In genomic region chr4:52804-53479, GRCh38 we compare ENCODE assay signal across 8 cellular contexts. TPM values are rescaled to one million over a fixed set of nuclear protein-coding genes. Genes with fewer than 3 reads are reported as not detected.
DNase-seq lines count a peak whose midpoint lies in the region; ATAC-seq and TF ChIP-seq lines count a peak whose summit lies in the region.
"Not testable (repeated sequence)": the region's sequence is repeated elsewhere in the genome, so short reads cannot be mapped to it uniquely, and the experiment has no call there.

ZNF595 (plus strand) TSS chr4:53321; CDS start chr4:53489, 168 bp downstream.

- H3K27ac ChIP-seq in GM23338 (ENCODE audit: low read depth); colonic mucosa: not testable (repeated sequence)

- peak; percentile 96 for ATAC-seq in GM23338
- ATAC-seq in left cardiac atrium: peak; percentile 96 to 99
- peak; percentile 86 to 93 (median 91) for ATAC-seq in natural killer cell
- ATAC-seq in stimulated activated memory B cell treated with anti-CD40 and anti-IgM and Interleukin-4, amounts not matched to agents 10 μg/mL and 1 μg/mL and 100 μg/mL, for 72 hours: peak; percentile 78

- H3K27me3 ChIP-seq in BE2C; GM23338 (ENCODE audit: insufficient read depth); colonic mucosa: not testable (repeated sequence)

- not testable (repeated sequence) for TF ChIP-seq POLR2A in NB4 (IDR thresholded peaks at IDR 0.05; ENCODE audit: extremely low read depth, insufficient read length)

- H3K9me3 Mint-ChIP-seq in GM23338: peaks cover 13% of the 10 kb centered on the region
- not testable (repeated sequence) for H3K9me3 Mint-ChIP-seq in natural killer cell; stimulated activated memory B cell treated with anti-CD40 and anti-IgM and Interleukin-4, amounts not matched to agents 10 μg/mL and 1 μg/mL and 100 μg/mL, for 72 hours

- 0 out of 2 replicates have a peak within 1 kb of the TSS, but pooled peaks have one; percentile 51 for H3K4me2 ChIP-seq in GM23338

- not testable (repeated sequence) for H3K9me3 ChIP-seq in BE2C, colonic mucosa

- H3K9me2 ChIP-seq in GM23338 (ENCODE audit: insufficient read depth): not testable (repeated sequence)

- not testable (repeated sequence) for H3K79me2 ChIP-seq in GM23338 (replicated peaks; ENCODE audit: insufficient read depth)

- intact Hi-C loops in colonic mucosa (cut with DNase I); left cardiac atrium (cut with DNase I); natural killer cell (cut with micrococcal nuclease): not testable (repeated sequence)

- H3F3A ChIP-seq in GM23338 (replicated peaks; ENCODE audit: low read depth): not testable (repeated sequence)

- not testable (repeated sequence) for H2AFZ ChIP-seq in GM23338

- H3K9ac ChIP-seq in colonic mucosa (ENCODE audit: low read depth in 2 of 2, low read length in 2 of 2): not testable (repeated sequence)

- H3K36me3 Mint-ChIP-seq in GM23338 (ENCODE audit: low read depth); natural killer cell; stimulated activated memory B cell treated with anti-CD40 and anti-IgM and Interleukin-4, amounts not matched to agents 10 μg/mL and 1 μg/mL and 100 μg/mL, for 72 hours: not testable (repeated sequence)

- H3K27ac Mint-ChIP-seq in GM23338; natural killer cell; stimulated activated memory B cell treated with anti-CD40 and anti-IgM and Interleukin-4, amounts not matched to agents 10 μg/mL and 1 μg/mL and 100 μg/mL, for 72 hours: not testable (repeated sequence)

- H3K36me3 ChIP-seq in BE2C; GM23338 (ENCODE audit: insufficient read depth); colonic mucosa: not testable (repeated sequence)

- not testable (repeated sequence) for H3K4me1 Mint-ChIP-seq in GM23338; natural killer cell; stimulated activated memory B cell treated with anti-CD40 and anti-IgM and Interleukin-4, amounts not matched to agents 10 μg/mL and 1 μg/mL and 100 μg/mL, for 72 hours

- DNase-seq in BE2C (peak; percentile 51), colonic mucosa (peak; percentile 58), left cardiac atrium (peak; percentile 63), natural killer cell (peak; percentile 46)
- not testable (repeated sequence) for DNase-seq in GM23338 (ENCODE audit: low spot score); NB4 (ENCODE audit: low read depth)
- peak; percentile 51 for DNase-seq in activated CD8-positive, alpha-beta memory T cell treated with anti-CD3 and anti-CD28 coated beads, Interleukin-2, amount 50 U/mL, for 48 hours

- peak within 1 kb of the TSS; percentile 34 for H3K4me3 ChIP-seq in BE2C (ENCODE audit: low read depth, low read length)
- H3K4me3 ChIP-seq in GM23338: peak within 1 kb of the TSS; percentile 50; the same call in 1 of the 2 replicates
- peak within 1 kb of the TSS; percentile 38 for H3K4me3 ChIP-seq in NB4 (ENCODE audit: low read depth, low read length)
- H3K4me3 ChIP-seq in colonic mucosa: peak within 1 kb of the TSS; percentile 33

- not testable (repeated sequence) for TF ChIP-seq CTCF in BE2C (IDR thresholded peaks at IDR 0.05; ENCODE audit: low read depth, low read length); GM23338 (conservative IDR thresholded peaks at IDR 0.05; ENCODE audit: low read depth in 2 of 2); NB4 (IDR thresholded peaks at IDR 0.05; ENCODE audit: low read depth, low read length); colonic mucosa (IDR thresholded peaks at IDR 0.05); natural killer cell (IDR thresholded peaks at IDR 0.05)

- not testable (repeated sequence) for H4K20me1 ChIP-seq in GM23338 (replicated peaks; ENCODE audit: insufficient read depth)

- H3K27me3 Mint-ChIP-seq in GM23338 (ENCODE audit: insufficient read depth, low read depth, poor library complexity); natural killer cell (ENCODE audit: low read depth in 2 of 2); stimulated activated memory B cell treated with anti-CD40 and anti-IgM and Interleukin-4, amounts not matched to agents 10 μg/mL and 1 μg/mL and 100 μg/mL, for 72 hours: not testable (repeated sequence)

- H3K4me1 ChIP-seq in BE2C; GM23338 (ENCODE audit: insufficient read depth); colonic mucosa: not testable (repeated sequence)

- not testable (repeated sequence) for H3K4me3 Mint-ChIP-seq in GM23338; natural killer cell; stimulated activated memory B cell treated with anti-CD40 and anti-IgM and Interleukin-4, amounts not matched to agents 10 μg/mL and 1 μg/mL and 100 μg/mL, for 72 hours

TF ChIP-seq in GM23338, 12 proteins besides CTCF, POLR2A, EP300 and RAD21:
- TF ChIP-seq POLR2AphosphoS5 (IDR thresholded peaks at IDR 0.05; ENCODE audit: low read depth): peak; percentile 63

RNA-seq across cellular contexts. Expression of gene ZNF595, which starts in this region (rescaled TPM):
- polyA plus RNA-seq in BE2C (2012; ENCODE audit: insufficient read depth, insufficient read length, low read depth): 3.8 TPM
- total RNA-seq in GM23338 (2014; rRNA removed; shearing (Covaris generic)): 31.7 and 32.2 TPM in 2 replicates
- polyA plus RNA-seq in GM23338 (2016; fragmentation: Nextera tagmentation; extraction: Ambion mirVana): 15.6 and 23.2 TPM in 2 replicates
- 10 to 100 TPM; 12.4 to 13.1 TPM for total RNA-seq in colonic mucosa
- 10 to 100 TPM in 1 of 2 donors, 1 to 10 TPM in 1; 7.6 to 24.3 TPM for total RNA-seq in left cardiac atrium
- total RNA-seq in natural killer cell: 10 to 100 TPM; 23.0 to 91.2 (median 38.0) TPM
